Comparison of ENCODE assay signal across 8 cellular contexts in genomic region chr12:47837190-47838171, GRCh38. TPM values are rescaled to one million over a fixed set of nuclear protein-coding genes. Genes with fewer than 3 reads are reported as not detected.
A peak's percentile ranks its signal among the peaks of the same experiment; 100 is the strongest.
DNase-seq lines count a peak whose midpoint lies in the region; ATAC-seq and TF ChIP-seq lines count a peak whose summit lies in the region.

No MANE protein-coding gene starts in this region.

- CTCF ChIA-PET in CD4-positive, alpha-beta T cell (lab: Charles Lee): interaction anchor here (0.7 to 13.5 kb wide), 20 partner anchors 10 to 130 kb away, joined by 3 to 164 read pairs (median 10); partner anchors contain the start of genes HDAC7 and SLC48A1
- CTCF ChIA-PET in HEK293T (lab: Yijun Ruan, JAX): interaction anchor here (0.7 to 3.3 kb wide), 31 partner anchors 9 to 327 kb away, joined by 3 to 28 read pairs (median 5); partner anchors contain the start of genes ENDOU and RAPGEF3
- CTCF ChIA-PET in activated CD8-positive, alpha-beta memory T cell treated with anti-CD3 and anti-CD28 coated beads, Interleukin-2, amount 10 ng/mL, durations not matched to agents 7 days and 5 days (lab: Charles Lee): interaction anchor here (0.8 to 21.9 kb wide), 31 partner anchors 9 to 781 kb away, joined by 3 to 775 read pairs (median 8); partner anchors contain the start of genes HDAC7, RAPGEF3, RPAP3 and SLC48A1

- TF ChIP-seq EP300 in tibial nerve (IDR thresholded peaks at IDR 0.05): peak in 1 of 2 donors; percentile 58

- peak overlapping the region; percentile 7 for H3K27ac Mint-ChIP-seq in CD4-positive, alpha-beta T cell
- peak overlapping the region; percentile 2 for H3K27ac Mint-ChIP-seq in activated CD8-positive, alpha-beta memory T cell treated with anti-CD3 and anti-CD28 coated beads, Interleukin-2, amount 10 ng/mL, durations not matched to agents 7 days and 5 days

- POLR2A ChIA-PET in CD4-positive, alpha-beta T cell (lab: Charles Lee): interaction anchor here (1.1 to 16.4 kb wide), 11 partner anchors 8 to 122 kb away, joined by 3 to 274 read pairs (median 5); partner anchors contain the start of genes HDAC7, RAPGEF3 and VDR
- POLR2A ChIA-PET in HEK293T (lab: Yijun Ruan, JAX): interaction anchor here (0.8 to 2.4 kb wide), 4 partner anchors 9 to 69 kb away, joined by 3 to 11 read pairs (median 6); partner anchors contain the start of genes HDAC7 and SLC48A1

- ATAC-seq in CD4-positive, alpha-beta T cell (ENCODE audit: poor library complexity): peak; percentile 28
- peak; percentile 46 for ATAC-seq in activated CD8-positive, alpha-beta memory T cell treated with anti-CD3 and anti-CD28 coated beads, Interleukin-2, amount 10 ng/mL, durations not matched to agents 7 days and 5 days

- TF ChIP-seq POLR2A in tibial nerve (IDR thresholded peaks at IDR 0.05): no peak

- no peaks in the 10 kb centered on the region for H3K27me3 Mint-ChIP-seq in CD4-positive, alpha-beta T cell
- H3K27me3 Mint-ChIP-seq in activated CD8-positive, alpha-beta memory T cell treated with anti-CD3 and anti-CD28 coated beads, Interleukin-2, amount 10 ng/mL, durations not matched to agents 7 days and 5 days: peaks cover 2% of the 10 kb centered on the region

- no peak overlapping the region for H3K4me3 Mint-ChIP-seq in CD4-positive, alpha-beta T cell
- H3K4me3 Mint-ChIP-seq in activated CD8-positive, alpha-beta memory T cell treated with anti-CD3 and anti-CD28 coated beads, Interleukin-2, amount 10 ng/mL, durations not matched to agents 7 days and 5 days: no peak overlapping the region

- intact Hi-C loops in CD4-positive, alpha-beta T cell (cut with DNase I, micrococcal nuclease): loop anchor here (1.0 to 2.0 kb wide), 8 partner anchors 27 to 186 kb away; no protein-coding TSS in a partner anchor

- no peaks in the 10 kb centered on the region for H3K36me3 Mint-ChIP-seq in CD4-positive, alpha-beta T cell (ENCODE audit: low read depth)
- no peaks in the 10 kb centered on the region for H3K36me3 Mint-ChIP-seq in activated CD8-positive, alpha-beta memory T cell treated with anti-CD3 and anti-CD28 coated beads, Interleukin-2, amount 10 ng/mL, durations not matched to agents 7 days and 5 days

- H3K9me3 Mint-ChIP-seq in CD4-positive, alpha-beta T cell: no peaks in the 10 kb centered on the region
- H3K9me3 Mint-ChIP-seq in activated CD8-positive, alpha-beta memory T cell treated with anti-CD3 and anti-CD28 coated beads, Interleukin-2, amount 10 ng/mL, durations not matched to agents 7 days and 5 days (ENCODE audit: low read depth): no peaks in the 10 kb centered on the region

- H3K36me3 ChIP-seq in tibial nerve: no peaks in the 10 kb centered on the region

- H3K4me1 ChIP-seq in tibial nerve: peaks cover 0 to 23% (median 7%) of the 10 kb centered on the region in 4 donors

- H3K27me3 ChIP-seq in CD4-positive, alpha-beta T cell (ENCODE audit: control insufficient read depth, insufficient read depth, low read length): no peaks in the 10 kb centered on the region
- no peaks in the 10 kb centered on the region for H3K27me3 ChIP-seq in tibial nerve

- peak; percentile 50 to 76 (median 61) for DNase-seq in CD4-positive, alpha-beta T cell
- peak; percentile 76 for DNase-seq in HEK293T (ENCODE audit: extremely low spot score)
- peak; percentile 54 for DNase-seq in NCI-H774 (lab: John Stamatoyannopoulos, UW)
- DNase-seq in activated CD8-positive, alpha-beta memory T cell treated with anti-CD3 and anti-CD28 coated beads, Interleukin-2, amount 10 ng/mL, durations not matched to agents 7 days and 5 days: peak; percentile 73
- DNase-seq in epithelial cell of esophagus (ENCODE audit: low read depth): peak; percentile 81
- DNase-seq in myocyte (ENCODE audit: low read depth): peak; percentile 76
- DNase-seq in tibial nerve (ENCODE audit: low spot score in 2 of 2): peak; percentile 62 to 63
- DNase-seq in HPDE6-E6E7 (ENCODE audit: extremely low spot score): no peak

- H3K4me3 ChIP-seq in epithelial cell of esophagus (ENCODE audit: low read length) (no peak overlapping the region), tibial nerve (no peak overlapping the region)

- H3K9me3 ChIP-seq in CD4-positive, alpha-beta T cell (ENCODE audit: control insufficient read depth, low read length): no peaks in the 10 kb centered on the region
- no peaks in the 10 kb centered on the region for H3K9me3 ChIP-seq in tibial nerve

- peaks cover 55% of the 10 kb centered on the region for H3K4me1 Mint-ChIP-seq in CD4-positive, alpha-beta T cell (ENCODE audit: low read depth)
- H3K4me1 Mint-ChIP-seq in activated CD8-positive, alpha-beta memory T cell treated with anti-CD3 and anti-CD28 coated beads, Interleukin-2, amount 10 ng/mL, durations not matched to agents 7 days and 5 days: peaks cover 58% of the 10 kb centered on the region

- no peak overlapping the region for H3K27ac ChIP-seq in CD4-positive, alpha-beta T cell (ENCODE audit: low read depth, low read length)
- H3K27ac ChIP-seq in tibial nerve: peak overlapping the region in 2 of 4 donors; percentile 9 to 25

- peak; percentile 90 for TF ChIP-seq CTCF in CD4-positive, alpha-beta T cell (IDR thresholded peaks at IDR 0.05)
- TF ChIP-seq CTCF in epithelial cell of esophagus (IDR thresholded peaks at IDR 0.05; ENCODE audit: insufficient read depth, low read depth, low read length, missing control alignments): peak; percentile 84
- peak; percentile 83 to 95 (median 86) for TF ChIP-seq CTCF in tibial nerve (IDR thresholded peaks at IDR 0.05)

- 58 to 62% methylated on average over 13 of the region's 13 CpGs for WGBS in tibial nerve, 2 donors

TF ChIP-seq in HEK293T, 16 proteins besides CTCF, POLR2A, EP300 and RAD21:
- TF ChIP-seq CTBP1 (IDR thresholded peaks at IDR 0.05; ENCODE audit: borderline replicate concordance): no peak
- TF ChIP-seq ZNF384 (IDR thresholded peaks at IDR 0.05): no peak
- TF ChIP-seq FOXA1 (IDR thresholded peaks at IDR 0.05): no peak
- TF ChIP-seq L3MBTL2 (conservative IDR thresholded peaks at IDR 0.05): no peak
- TF ChIP-seq BHLHE40 (IDR thresholded peaks at IDR 0.05; ENCODE audit: borderline replicate concordance): no peak
- no peak for TF ChIP-seq HDGF (IDR thresholded peaks at IDR 0.05; ENCODE audit: borderline replicate concordance)

RNA-seq across cellular contexts. Expression of gene HDAC7, which starts 17.8 kb away (rescaled TPM):
- total RNA-seq in CD4-positive, alpha-beta T cell: 100 to 1,000 TPM; 116 to 122 TPM
- total RNA-seq in activated CD8-positive, alpha-beta memory T cell treated with anti-CD3 and anti-CD28 coated beads, Interleukin-2, amount 10 ng/mL, durations not matched to agents 7 days and 5 days: 100 to 1,000 TPM; 226 to 284 TPM
- 13.8 and 22.6 TPM in 2 replicates for total RNA-seq in myocyte
- 52.6 TPM for polyA plus RNA-seq in myocyte (2012)
- 100 to 1,000 TPM in 2 of 4 donors, 10 to 100 TPM in 2; 90.4 to 186 (median 98.4) TPM for total RNA-seq in tibial nerve
